ENCODE assay signal across 14 cellular contexts in the genomic region with DNA sequence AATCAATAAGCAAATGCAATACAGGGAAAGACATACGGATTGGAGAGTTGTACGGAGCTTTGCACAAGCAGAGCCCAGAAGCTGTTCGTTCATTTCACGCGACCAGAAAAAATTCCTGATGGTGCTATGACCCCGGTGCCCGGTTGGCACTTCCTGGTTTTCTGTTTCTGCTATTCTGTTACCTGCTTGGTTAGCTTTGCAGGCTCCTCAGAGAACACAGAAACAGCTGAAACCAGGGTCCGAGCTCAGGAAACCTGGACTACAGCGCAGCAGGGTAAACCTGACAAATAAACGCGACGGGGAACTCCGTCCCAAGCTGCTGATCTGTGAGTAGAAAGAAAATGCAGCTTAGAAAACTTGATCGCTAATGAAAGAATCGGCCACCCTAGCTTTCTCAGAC. TPM values are rescaled to one million over a fixed set of nuclear protein-coding genes. Genes with fewer than 3 reads are reported as not detected.
A peak's percentile ranks its signal among the peaks of the same experiment; 100 is the strongest.
DNase-seq lines count a peak whose midpoint lies in the region; ATAC-seq, FAIRE-seq and TF ChIP-seq lines count a peak whose summit lies in the region.
"Had no signal": no experiment of that assay in that cellular context is flagged by ENCODE, and none has a peak within 500 bp of the region (broad histone marks: within the 10 kb centered on the region; RNA-seq: fewer than 3 reads in every experiment).

No MANE protein-coding gene starts in this region.

- H3K9me3 Mint-ChIP-seq in neural progenitor cell: no peaks in the 10 kb centered on the region

- H3K27ac Mint-ChIP-seq in neural progenitor cell: no peak overlapping the region
- H3K27ac Mint-ChIP-seq in T-helper 17 cell: no peak overlapping the region
- H3K27ac Mint-ChIP-seq: CD8-positive, alpha-beta memory T cell; stimulated activated naive CD8-positive, alpha-beta T cell treated with anti-CD3 and anti-CD28 coated beads, Interleukin-15, amount 100 ng/mL, for 72 hours had no signal

- no peaks in the 10 kb centered on the region for H3K9me3 ChIP-seq in liver (ENCODE audit: control insufficient read depth in 4 of 4, low read length in 3 of 4)
- H3K9me3 ChIP-seq in HepG2 (ENCODE audit: low read length): no peaks in the 10 kb centered on the region
- H3K9me3 ChIP-seq in fibroblast of lung (ENCODE audit: control insufficient read depth, insufficient read depth, low read depth, low read length): no peaks in the 10 kb centered on the region
- H3K9me3 ChIP-seq in neural progenitor cell (ENCODE audit: low read depth): no peaks in the 10 kb centered on the region
- no peaks in the 10 kb centered on the region for H3K9me3 ChIP-seq in aorta (ENCODE audit: control insufficient read depth, low read length)
- no peaks in the 10 kb centered on the region for H3K9me3 ChIP-seq in T-helper 17 cell (ENCODE audit: control insufficient read depth, low read length, poor library complexity, severe bottlenecking)

- H3K36me3 ChIP-seq in liver (ENCODE audit: control insufficient read depth in 4 of 4, insufficient read depth in 3 of 4, low read depth in 1 of 4, low read length in 3 of 4) (no peaks in the 10 kb centered on the region), HepG2 (replicated peaks in 1 of 2; ENCODE audit: control insufficient read depth in 1 of 2, insufficient read depth in 2 of 2, low read length in 2 of 2) (no peaks in the 10 kb centered on the region), fibroblast of lung (ENCODE audit: control insufficient read depth, insufficient read depth, low read length) (no peaks in the 10 kb centered on the region), neural progenitor cell (no peaks in the 10 kb centered on the region), aorta (ENCODE audit: control insufficient read depth in 1 of 2, insufficient read depth in 2 of 2, low read length in 1 of 2) (no peaks in the 10 kb centered on the region)

- TF ChIP-seq RAD21 in liver (IDR thresholded peaks at IDR 0.05): peak in 1 of 2 donors; percentile 2
- no peak for TF ChIP-seq RAD21 in HepG2 (CRISPR knock-in tag; IDR thresholded peaks at IDR 0.05)

- in situ Hi-C loops in HepG2 (cut with HindIII; ENCODE audit: extremely low pct_ligation_motif_present, low pct_unique_long_range_greater_than_20kb): loop anchor here (10.0 kb wide), 1 partner anchor 59 kb away; no protein-coding TSS in a partner anchor

- 9% methylated on average over 15 of the region's 15 CpGs for WGBS in liver
- 22% methylated on average over 13 of the region's 15 CpGs for WGBS in HepG2 (ENCODE audit: low lambda C conversion rate)
- WGBS in aorta, 2 donors: 2% methylated on average over 15 of the region's 15 CpGs

- peak overlapping the region; percentile 56 to 78 for H3K9ac ChIP-seq in liver (ENCODE audit: low read depth in 1 of 2, low read length in 2 of 2)
- H3K9ac ChIP-seq in HepG2 (ENCODE audit: insufficient read depth, low read depth, low read length): no peak overlapping the region
- H3K9ac ChIP-seq in fibroblast of lung (ENCODE audit: insufficient read depth, low read length): no peak overlapping the region
- H3K9ac ChIP-seq in neural progenitor cell: no peak overlapping the region
- H3K9ac ChIP-seq: KMS-11 had no signal

- H3K27ac ChIP-seq in liver (ENCODE audit: low read depth in 1 of 2, low read length in 2 of 2) (peak overlapping the region; percentile 32 to 67), HepG2 (ENCODE audit: extremely low read length, insufficient read depth, low read length) (no peak overlapping the region), fibroblast of lung (ENCODE audit: insufficient read depth, low read length) (no peak overlapping the region), neural progenitor cell (no peak overlapping the region), aorta (ENCODE audit: low read depth in 1 of 2, low read length in 2 of 2) (no peak overlapping the region)
- H3K27ac ChIP-seq: KMS-11 had no signal

- DNase-seq in HepG2 (ENCODE audit: low spot score) (no peak), fibroblast of lung (ENCODE audit: low read depth in 2 of 2) (no peak), neural progenitor cell (ENCODE audit: low spot score) (peak; percentile 23), aorta (no peak), T-helper 17 cell (no peak)
- DNase-seq: CD8-positive, alpha-beta memory T cell; effector CD8-positive, alpha-beta T cell; SHP77; stimulated activated naive CD8-positive, alpha-beta T cell treated with anti-CD3 and anti-CD28 coated beads, Interleukin-15, amount 100 ng/mL, for 72 hours had no signal

- intact Hi-C loops in HepG2 (cut with micrococcal nuclease; ENCODE audit: unreplicated experiment) (no loop called here), aorta (cut with DNase I) (loop anchor here in 1 of 2 donors (5.0 to 10.0 kb wide), 2 partner anchors 79 to 146 kb away; no protein-coding TSS in a partner anchor)

- H3K4me1 Mint-ChIP-seq in neural progenitor cell (peaks cover 11% of the 10 kb centered on the region), T-helper 17 cell (no peaks in the 10 kb centered on the region)
- H3K4me1 Mint-ChIP-seq: CD8-positive, alpha-beta memory T cell; stimulated activated naive CD8-positive, alpha-beta T cell treated with anti-CD3 and anti-CD28 coated beads, Interleukin-15, amount 100 ng/mL, for 72 hours had no signal

- H3K27me3 ChIP-seq in liver (ENCODE audit: control insufficient read depth in 4 of 4, insufficient read depth in 4 of 4, low read length in 3 of 4) (no peaks in the 10 kb centered on the region), HepG2 (ENCODE audit: control insufficient read depth in 1 of 2, insufficient read depth in 2 of 2, low read length in 2 of 2) (no peaks in the 10 kb centered on the region; a peak in 1 of 5 replicates), fibroblast of lung (ENCODE audit: control insufficient read depth, insufficient read depth, low read length) (no peaks in the 10 kb centered on the region), neural progenitor cell (peaks cover 99% of the 10 kb centered on the region), aorta (ENCODE audit: control insufficient read depth in 1 of 2, insufficient read depth in 2 of 2, low read length in 1 of 2) (no peaks in the 10 kb centered on the region)

- TF ChIP-seq POLR2A in HepG2 (IDR thresholded peaks at IDR 0.05; ENCODE audit: insufficient read depth in 1 of 2, low read depth in 2 of 2, low read length in 2 of 2): no peak

- peaks cover 11% of the 10 kb centered on the region for H3F3A ChIP-seq in neural progenitor cell (ENCODE audit: low read depth)

- POLR2A ChIA-PET in HepG2 (lab: Yijun Ruan, JAX): no interaction called here

- CTCF ChIA-PET in HepG2 (lab: Yijun Ruan, JAX; ENCODE audit: low intra/inter-chr PET ratio, low total read pairs): no interaction called here

- H4K20me1 ChIP-seq in HepG2 (ENCODE audit: insufficient read depth, low read length): no peaks in the 10 kb centered on the region
- H4K20me1 ChIP-seq in fibroblast of lung (ENCODE audit: control insufficient read depth, extremely low read depth, insufficient read depth, low read length): no peaks in the 10 kb centered on the region
- H4K20me1 ChIP-seq in neural progenitor cell (ENCODE audit: low read depth): no peaks in the 10 kb centered on the region

- H3K4me2 ChIP-seq in HepG2 (ENCODE audit: low read depth, low read length): no peak overlapping the region
- H3K4me2 ChIP-seq in fibroblast of lung (ENCODE audit: extremely low read depth, insufficient read depth, low read length): peak overlapping the region; percentile 93
- H3K4me2 ChIP-seq in neural progenitor cell: peak overlapping the region; percentile 79
- H3K4me2 ChIP-seq: KMS-11 had no signal

- H3K36me3 Mint-ChIP-seq in neural progenitor cell: no peaks in the 10 kb centered on the region
- no peaks in the 10 kb centered on the region for H3K36me3 Mint-ChIP-seq in T-helper 17 cell (ENCODE audit: low read depth)
- H3K36me3 Mint-ChIP-seq: CD8-positive, alpha-beta memory T cell had no signal

- no peak for FAIRE-seq in HepG2 (lab: Jason Lieb, UNC)
- FAIRE-seq: GM18507 had no signal

- H3K27me3 Mint-ChIP-seq in neural progenitor cell (ENCODE audit: insufficient read depth, low read depth) (peaks cover 31% of the 10 kb centered on the region), T-helper 17 cell (no peaks in the 10 kb centered on the region)

- ATAC-seq in HepG2 (no peak), aorta (ENCODE audit: low FRiP score) (no peak), T-helper 17 cell (no peak), HG03565 (IDR thresholded peaks at IDR 0.05; ENCODE audit: unreplicated experiment) (no peak), HG02870 (IDR thresholded peaks at IDR 0.05; ENCODE audit: unreplicated experiment) (no peak)
- ATAC-seq: stimulated activated naive CD8-positive, alpha-beta T cell treated with anti-CD3 and anti-CD28 coated beads, Interleukin-15, amount 100 ng/mL, for 72 hours had no signal

- H3K4me1 ChIP-seq in liver (ENCODE audit: control insufficient read depth in 4 of 4, insufficient read depth in 4 of 4, low read length in 3 of 4) (peaks cover 0 to 19% (median 9%) of the 10 kb centered on the region in 4 donors), HepG2 (ENCODE audit: insufficient read depth, low read length) (no peaks in the 10 kb centered on the region), fibroblast of lung (ENCODE audit: control insufficient read depth, extremely low read depth, insufficient read depth, low read length) (peaks cover 2% of the 10 kb centered on the region), neural progenitor cell (no peaks in the 10 kb centered on the region), aorta (ENCODE audit: control insufficient read depth in 1 of 2, insufficient read depth in 2 of 2, low read length in 2 of 2) (no peaks in the 10 kb centered on the region)

- TF ChIP-seq CTCF in liver (IDR thresholded peaks at IDR 0.05; ENCODE audit: low read depth, low read length, missing input control): no peak
- TF ChIP-seq CTCF in HepG2 (CRISPR knock-in tag; IDR thresholded peaks at IDR 0.05): no peak
- TF ChIP-seq CTCF in fibroblast of lung (conservative IDR thresholded peaks at IDR 0.05 in 1 of 2, IDR thresholded peaks at IDR 0.05 in 1 of 2; ENCODE audit: low read depth in 1 of 2, low read length in 2 of 2): no peak
- TF ChIP-seq CTCF in neural progenitor cell (IDR thresholded peaks at IDR 0.05): no peak

- H3K4me3 Mint-ChIP-seq in neural progenitor cell: peak overlapping the region; percentile 91
- no peak overlapping the region for H3K4me3 Mint-ChIP-seq in T-helper 17 cell
- H3K4me3 Mint-ChIP-seq: CD8-positive, alpha-beta memory T cell; stimulated activated naive CD8-positive, alpha-beta T cell treated with anti-CD3 and anti-CD28 coated beads, Interleukin-15, amount 100 ng/mL, for 72 hours had no signal

- TF ChIP-seq EP300 in HepG2 (IDR thresholded peaks at IDR 0.05; ENCODE audit: low read depth in 2 of 2, low read length in 2 of 2) (no peak), HepG2 (CRISPR knock-in tag; IDR thresholded peaks at IDR 0.05; ENCODE audit: borderline replicate concordance) (no peak)

- no TSS peak for BruUV-seq in HepG2 (replicated peaks; lab: Mats Ljungman, UMichigan)

- H3K4me3 ChIP-seq in liver (ENCODE audit: low read depth in 1 of 3, low read length in 3 of 3): peak overlapping the region; percentile 59 to 85 (median 71)
- no peak overlapping the region for H3K4me3 ChIP-seq in HepG2 (replicated peaks in 1 of 3; ENCODE audit: insufficient read depth in 1 of 3, low read depth in 2 of 3, low read length in 3 of 3)
- peak overlapping the region; percentile 64 to 75 (median 71) for H3K4me3 ChIP-seq in fibroblast of lung (replicated peaks in 1 of 4; ENCODE audit: control extremely low read depth in 1 of 4, insufficient read depth in 1 of 4, low read depth in 3 of 4, low read length in 4 of 4)
- H3K4me3 ChIP-seq in neural progenitor cell: peak overlapping the region; percentile 50
- H3K4me3 ChIP-seq in aorta (ENCODE audit: low read length in 2 of 2): peak overlapping the region; percentile 80 to 89

- H2AFZ ChIP-seq in HepG2 (ENCODE audit: low read length): no peak overlapping the region
- H2AFZ ChIP-seq in fibroblast of lung (ENCODE audit: low read length): peak overlapping the region; percentile 73
- peak overlapping the region; percentile 97 for H2AFZ ChIP-seq in neural progenitor cell (replicated peaks)

- H3K79me2 ChIP-seq in HepG2 (ENCODE audit: insufficient read depth, low read length) (no peaks in the 10 kb centered on the region), fibroblast of lung (ENCODE audit: control insufficient read depth, insufficient read depth, low read length) (no peaks in the 10 kb centered on the region), neural progenitor cell (ENCODE audit: low read depth) (no peaks in the 10 kb centered on the region)

RNA-seq across cellular contexts. Expression of a gene that starts 0.9 kb away (rescaled TPM):
- total RNA-seq in liver (under 1 TPM; 0.09 to 0.84 TPM), HepG2 (2016; rRNA removed; fragmentation: Illumina TruSeq; extraction: Trizol) (not detected in 2 replicates), fibroblast of lung (3.9 and 8.3 TPM in 2 replicates), neural progenitor cell (ENCODE audit: low replicate concordance) (0.21 and 0.40 TPM in 2 replicates), aorta (1 to 10 TPM; 3.4 to 9.8 TPM), T-helper 17 cell (not detected)
- polyA plus RNA-seq in liver (1 to 10 TPM in 1 of 2 donors, under 1 TPM in 1; 0.78 to 1.0 TPM), HepG2 (2011; rRNA removed) (not detected in 2 replicates), fibroblast of lung (3.2 and 4.3 TPM in 2 replicates), aorta (1 to 10 TPM; 2.3 to 3.3 TPM)
- total RNA-seq in HepG2 (2016; cell fraction: cytosol; rRNA removed; fragmentation: Illumina TruSeq; extraction: Trizol; ENCODE audit: low read depth): not detected in 2 replicates
- not detected in 2 replicates for total RNA-seq in HepG2 (2016; cell fraction: insoluble cytoplasmic fraction; rRNA removed; fragmentation: Illumina TruSeq; extraction: Trizol)
- not detected in 2 replicates for total RNA-seq in HepG2 (2016; cell fraction: membrane; rRNA removed; fragmentation: Illumina TruSeq; extraction: Trizol)
- total RNA-seq in HepG2 (2016; cell fraction: nucleus; rRNA removed; fragmentation: Illumina TruSeq; extraction: Trizol): not detected in 2 replicates
- polyA plus RNA-seq in HepG2 (2011; cell fraction: cytosol; rRNA removed): not detected in 2 replicates
- polyA plus RNA-seq in HepG2 (2011; cell fraction: nucleus; rRNA removed): not detected in 2 replicates
- not detected in 2 replicates for polyA plus RNA-seq in HepG2 (2012)
- polyA plus RNA-seq in HepG2 (2016; cell fraction: cytosol; fragmentation: Illumina TruSeq; extraction: Trizol; ENCODE audit: low read depth): not detected in 2 replicates
- not detected in 2 replicates for polyA plus RNA-seq in HepG2 (2016; cell fraction: insoluble cytoplasmic fraction; fragmentation: Illumina TruSeq; extraction: Trizol; ENCODE audit: low read depth)
- polyA plus RNA-seq in HepG2 (2016; cell fraction: membrane; fragmentation: Illumina TruSeq; extraction: Trizol; ENCODE audit: low read depth): not detected in 2 replicates
- not detected in 2 replicates for polyA plus RNA-seq in HepG2 (2016; cell fraction: nucleus; fragmentation: Illumina TruSeq; extraction: Trizol; ENCODE audit: insufficient read depth, low read depth)
- not detected in 2 replicates for polyA minus RNA-seq in HepG2 (2011; rRNA and poly(A)+ RNA removed; ENCODE audit: low replicate concordance)
- not detected in 2 replicates for polyA minus RNA-seq in HepG2 (2011; cell fraction: cytosol; rRNA and poly(A)+ RNA removed)
- not detected in 2 replicates for polyA minus RNA-seq in HepG2 (2011; cell fraction: nucleus; rRNA and poly(A)+ RNA removed)
- 3.3 and 3.5 TPM in 2 replicates for polyA plus RNA-seq in fibroblast of lung (2012)
- 0.86 and 1.5 TPM in 2 replicates for polyA minus RNA-seq in fibroblast of lung (ENCODE audit: low replicate concordance)
- total RNA-seq: CD8-positive, alpha-beta memory T cell had no signal
- polyA plus RNA-seq: CD8-positive, alpha-beta memory T cell had no signal

Comparison
In these comparisons a context has a peak if more than half of its experiments do, and no peak if none do; other contexts are left out.
1. H3K27ac ChIP-seq: peak in liver (2 of 2); none in HepG2 (single experiment), fibroblast of lung (single experiment), neural progenitor cell (single experiment) and aorta (0 of 2).
2. H3K4me3 ChIP-seq: peak in liver (3 of 3), fibroblast of lung (4 of 4), neural progenitor cell (single experiment) and aorta (2 of 2); none in HepG2 (0 of 3).
3. H3K9ac ChIP-seq: peak in liver (2 of 2); none in HepG2 (single experiment), fibroblast of lung (single experiment) and neural progenitor cell (single experiment).